1 cellular context compared by ENCODE assay signal in genomic region chr13:49571299-49572240, GRCh38.
A peak's percentile ranks its signal among the peaks of the same experiment; 100 is the strongest.
TF ChIP-seq lines count a peak whose summit lies in the region.

No MANE protein-coding gene starts in this region.

TF ChIP-seq in GM12878, 131 proteins besides CTCF, POLR2A, EP300 and RAD21 (continued from another document and continues in another):
- TF ChIP-seq HSF1 (IDR thresholded peaks at IDR 0.05; ENCODE audit: low read depth, low read length) (no peak), POU2F2 (IDR thresholded peaks at IDR 0.05; ENCODE audit: borderline replicate concordance, low read depth, low read length) (peak; percentile 66; the same call in 1 of the 3 replicates), BCL11A (IDR thresholded peaks at IDR 0.05; ENCODE audit: low read depth, low read length) (peak; percentile 75), MTA3 (IDR thresholded peaks at IDR 0.05; ENCODE audit: borderline replicate concordance, low read length) (no peak; the same call in 1 of the 2 replicates), SIN3A (IDR thresholded peaks at IDR 0.05; ENCODE audit: low read depth, low read length) (no peak), IKZF1 (conservative IDR thresholded peaks at IDR 0.05) (peak; percentile 86), FOXM1 (IDR thresholded peaks at IDR 0.05; ENCODE audit: low read depth, low read length) (0 out of 2 replicates have a peak, but pooled peaks have one; percentile 37), IRF4 (IDR thresholded peaks at IDR 0.05; ENCODE audit: low read depth, low read length) (no peak), NFYA (IDR thresholded peaks at IDR 0.05; ENCODE audit: borderline replicate concordance, low read depth, low read length) (no peak), ESRRA (IDR thresholded peaks at IDR 0.05; ENCODE audit: low read length) (no peak), NR2F1 (conservative IDR thresholded peaks at IDR 0.05) (peak; percentile 76), TCF12 (IDR thresholded peaks at IDR 0.05; ENCODE audit: low read depth, low read length) (peak; percentile 80; the same call in 1 of the 2 replicates), IRF5 (IDR thresholded peaks at IDR 0.05; ENCODE audit: borderline replicate concordance) (no peak), EED (IDR thresholded peaks at IDR 0.05; ENCODE audit: low read depth) (peak; percentile 60), DPF2 (IDR thresholded peaks at IDR 0.05) (peak; percentile 94), ZNF384 (IDR thresholded peaks at IDR 0.05; ENCODE audit: borderline replicate concordance, low read depth, low read length) (no peak), CREM (IDR thresholded peaks at IDR 0.05; ENCODE audit: low read depth) (peak; percentile 55), HDAC6 (IDR thresholded peaks at IDR 0.05; ENCODE audit: unreplicated experiment) (no peak), USF1 (IDR thresholded peaks at IDR 0.05; ENCODE audit: borderline replicate concordance, extremely low read length, insufficient read depth, low read depth, low read length) (no peak), RUNX3 (IDR thresholded peaks at IDR 0.05; ENCODE audit: low read length) (peak; percentile 97), WRNIP1 (IDR thresholded peaks at IDR 0.05; ENCODE audit: borderline replicate concordance, low read depth, low read length) (no peak), BCLAF1 (IDR thresholded peaks at IDR 0.05) (no peak), MTA2 (IDR thresholded peaks at IDR 0.05; ENCODE audit: low read depth) (peak; percentile 99), PAX5 (IDR thresholded peaks at IDR 0.05; ENCODE audit: borderline replicate concordance, low read depth, low read length) (peak; percentile 99), SRF (IDR thresholded peaks at IDR 0.05; ENCODE audit: low read depth in 2 of 2, low read length in 2 of 2) (no peak), NKRF (conservative IDR thresholded peaks at IDR 0.05) (no peak), PBX3 (IDR thresholded peaks at IDR 0.05; ENCODE audit: insufficient replicate concordance, low read depth, low read length) (no peak), RELB (IDR thresholded peaks at IDR 0.05; ENCODE audit: low read depth) (peak; percentile 23; the same call in 1 of the 2 replicates)
- TF ChIP-seq, protein P1, sequence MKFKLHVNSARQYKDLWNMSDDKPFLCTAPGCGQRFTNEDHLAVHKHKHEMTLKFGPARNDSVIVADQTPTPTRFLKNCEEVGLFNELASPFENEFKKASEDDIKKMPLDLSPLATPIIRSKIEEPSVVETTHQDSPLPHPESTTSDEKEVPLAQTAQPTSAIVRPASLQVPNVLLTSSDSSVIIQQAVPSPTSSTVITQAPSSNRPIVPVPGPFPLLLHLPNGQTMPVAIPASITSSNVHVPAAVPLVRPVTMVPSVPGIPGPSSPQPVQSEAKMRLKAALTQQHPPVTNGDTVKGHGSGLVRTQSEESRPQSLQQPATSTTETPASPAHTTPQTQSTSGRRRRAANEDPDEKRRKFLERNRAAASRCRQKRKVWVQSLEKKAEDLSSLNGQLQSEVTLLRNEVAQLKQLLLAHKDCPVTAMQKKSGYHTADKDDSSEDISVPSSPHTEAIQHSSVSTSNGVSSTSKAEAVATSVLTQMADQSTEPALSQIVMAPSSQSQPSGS (IDR thresholded peaks at IDR 0.05; ENCODE audit: low read length), result peak; percentile 38; the same call in 1 of the 2 replicates
- TF ChIP-seq, protein P2, sequence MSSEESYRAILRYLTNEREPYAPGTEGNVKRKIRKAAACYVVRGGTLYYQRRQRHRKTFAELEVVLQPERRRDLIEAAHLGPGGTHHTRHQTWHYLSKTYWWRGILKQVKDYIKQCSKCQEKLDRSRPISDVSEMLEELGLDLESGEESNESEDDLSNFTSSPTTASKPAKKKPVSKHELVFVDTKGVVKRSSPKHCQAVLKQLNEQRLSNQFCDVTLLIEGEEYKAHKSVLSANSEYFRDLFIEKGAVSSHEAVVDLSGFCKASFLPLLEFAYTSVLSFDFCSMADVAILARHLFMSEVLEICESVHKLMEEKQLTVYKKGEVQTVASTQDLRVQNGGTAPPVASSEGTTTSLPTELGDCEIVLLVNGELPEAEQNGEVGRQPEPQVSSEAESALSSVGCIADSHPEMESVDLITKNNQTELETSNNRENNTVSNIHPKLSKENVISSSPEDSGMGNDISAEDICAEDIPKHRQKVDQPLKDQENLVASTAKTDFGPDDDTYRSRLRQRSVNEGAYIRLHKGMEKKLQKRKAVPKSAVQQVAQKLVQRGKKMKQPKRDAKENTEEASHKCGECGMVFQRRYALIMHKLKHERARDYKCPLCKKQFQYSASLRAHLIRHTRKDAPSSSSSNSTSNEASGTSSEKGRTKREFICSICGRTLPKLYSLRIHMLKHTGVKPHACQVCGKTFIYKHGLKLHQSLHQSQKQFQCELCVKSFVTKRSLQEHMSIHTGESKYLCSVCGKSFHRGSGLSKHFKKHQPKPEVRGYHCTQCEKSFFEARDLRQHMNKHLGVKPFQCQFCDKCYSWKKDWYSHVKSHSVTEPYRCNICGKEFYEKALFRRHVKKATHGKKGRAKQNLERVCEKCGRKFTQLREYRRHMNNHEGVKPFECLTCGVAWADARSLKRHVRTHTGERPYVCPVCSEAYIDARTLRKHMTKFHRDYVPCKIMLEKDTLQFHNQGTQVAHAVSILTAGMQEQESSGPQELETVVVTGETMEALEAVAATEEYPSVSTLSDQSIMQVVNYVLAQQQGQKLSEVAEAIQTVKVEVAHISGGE (CRISPR knock-in tag; IDR thresholded peaks at IDR 0.05), result no peak
- TF ChIP-seq, protein P3, sequence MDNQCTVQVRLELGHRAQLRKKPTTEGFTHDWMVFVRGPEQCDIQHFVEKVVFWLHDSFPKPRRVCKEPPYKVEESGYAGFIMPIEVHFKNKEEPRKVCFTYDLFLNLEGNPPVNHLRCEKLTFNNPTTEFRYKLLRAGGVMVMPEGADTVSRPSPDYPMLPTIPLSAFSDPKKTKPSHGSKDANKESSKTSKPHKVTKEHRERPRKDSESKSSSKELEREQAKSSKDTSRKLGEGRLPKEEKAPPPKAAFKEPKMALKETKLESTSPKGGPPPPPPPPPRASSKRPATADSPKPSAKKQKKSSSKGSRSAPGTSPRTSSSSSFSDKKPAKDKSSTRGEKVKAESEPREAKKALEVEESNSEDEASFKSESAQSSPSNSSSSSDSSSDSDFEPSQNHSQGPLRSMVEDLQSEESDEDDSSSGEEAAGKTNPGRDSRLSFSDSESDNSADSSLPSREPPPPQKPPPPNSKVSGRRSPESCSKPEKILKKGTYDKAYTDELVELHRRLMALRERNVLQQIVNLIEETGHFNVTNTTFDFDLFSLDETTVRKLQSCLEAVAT (IDR thresholded peaks at IDR 0.05), result peak; percentile 73
- TF ChIP-seq, protein P4, sequence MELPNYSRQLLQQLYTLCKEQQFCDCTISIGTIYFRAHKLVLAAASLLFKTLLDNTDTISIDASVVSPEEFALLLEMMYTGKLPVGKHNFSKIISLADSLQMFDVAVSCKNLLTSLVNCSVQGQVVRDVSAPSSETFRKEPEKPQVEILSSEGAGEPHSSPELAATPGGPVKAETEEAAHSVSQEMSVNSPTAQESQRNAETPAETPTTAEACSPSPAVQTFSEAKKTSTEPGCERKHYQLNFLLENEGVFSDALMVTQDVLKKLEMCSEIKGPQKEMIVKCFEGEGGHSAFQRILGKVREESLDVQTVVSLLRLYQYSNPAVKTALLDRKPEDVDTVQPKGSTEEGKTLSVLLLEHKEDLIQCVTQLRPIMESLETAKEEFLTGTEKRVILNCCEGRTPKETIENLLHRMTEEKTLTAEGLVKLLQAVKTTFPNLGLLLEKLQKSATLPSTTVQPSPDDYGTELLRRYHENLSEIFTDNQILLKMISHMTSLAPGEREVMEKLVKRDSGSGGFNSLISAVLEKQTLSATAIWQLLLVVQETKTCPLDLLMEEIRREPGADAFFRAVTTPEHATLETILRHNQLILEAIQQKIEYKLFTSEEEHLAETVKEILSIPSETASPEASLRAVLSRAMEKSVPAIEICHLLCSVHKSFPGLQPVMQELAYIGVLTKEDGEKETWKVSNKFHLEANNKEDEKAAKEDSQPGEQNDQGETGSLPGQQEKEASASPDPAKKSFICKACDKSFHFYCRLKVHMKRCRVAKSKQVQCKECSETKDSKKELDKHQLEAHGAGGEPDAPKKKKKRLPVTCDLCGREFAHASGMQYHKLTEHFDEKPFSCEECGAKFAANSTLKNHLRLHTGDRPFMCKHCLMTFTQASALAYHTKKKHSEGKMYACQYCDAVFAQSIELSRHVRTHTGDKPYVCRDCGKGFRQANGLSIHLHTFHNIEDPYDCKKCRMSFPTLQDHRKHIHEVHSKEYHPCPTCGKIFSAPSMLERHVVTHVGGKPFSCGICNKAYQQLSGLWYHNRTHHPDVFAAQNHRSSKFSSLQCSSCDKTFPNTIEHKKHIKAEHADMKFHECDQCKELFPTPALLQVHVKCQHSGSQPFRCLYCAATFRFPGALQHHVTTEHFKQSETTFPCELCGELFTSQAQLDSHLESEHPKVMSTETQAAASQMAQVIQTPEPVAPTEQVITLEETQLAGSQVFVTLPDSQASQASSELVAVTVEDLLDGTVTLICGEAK (IDR thresholded peaks at IDR 0.05; ENCODE audit: borderline replicate concordance), result no peak
